Comparison of ENCODE assay signal across 17 cellular contexts in genomic region chr16:58049697-58050185, GRCh38.
"Had no signal": no experiment of that assay in that cellular context is flagged by ENCODE, and none has a peak within 500 bp of the region (broad histone marks: within the 10 kb centered on the region; RNA-seq: fewer than 3 reads in every experiment).

No MANE protein-coding gene starts in this region.

- H3K27me3 ChIP-seq: colonic mucosa had no signal

- DNase-seq: activated CD4-positive, alpha-beta memory T cell treated with anti-CD3 and anti-CD28 coated beads for 36 hours; activated CD4-positive, alpha-beta T cell treated with anti-CD3 and anti-CD28 coated beads for 36 hours; activated effector memory CD4-positive, alpha-beta T cell treated with anti-CD3 and anti-CD28 coated beads, Interleukin-2, amount 50 U/mL, for 16 hours; activated T-cell treated with anti-CD3 and anti-CD28 coated beads, Interleukin-2, amount 50 U/mL, for 4 hours; central memory CD4-positive, alpha-beta T cell; colonic mucosa; foreskin fibroblast; hypothalamus; midbrain; naive B cell; small intestine; stimulated activated naive CD8-positive, alpha-beta T cell treated with anti-CD3 and anti-CD28 coated beads, Interleukin-15, Interleukin-2, amounts not matched to agents 100 U/mL and 50 U/mL, for 24 hours; T-helper 17 cell; trophoblast cell; WERI-Rb-1 had no signal

- FAIRE-seq: small intestine had no signal

- H3K4me1 ChIP-seq: colonic mucosa had no signal

- H3K9me3 Mint-ChIP-seq: activated CD4-positive, alpha-beta memory T cell treated with anti-CD3 and anti-CD28 coated beads for 36 hours; activated naive CD4-positive, alpha-beta T cell treated with anti-CD3 and anti-CD28 coated beads, Interleukin-2, amount 50 U/mL, for 24 hours; activated T-cell treated with anti-CD3 and anti-CD28 coated beads, Interleukin-2, amount 50 U/mL, for 4 hours had no signal

- H3K27ac Mint-ChIP-seq: activated CD4-positive, alpha-beta memory T cell treated with anti-CD3 and anti-CD28 coated beads for 36 hours; activated CD4-positive, alpha-beta T cell treated with anti-CD3 and anti-CD28 coated beads for 36 hours; activated naive CD4-positive, alpha-beta T cell treated with anti-CD3 and anti-CD28 coated beads, Interleukin-2, amount 50 U/mL, for 24 hours; T-helper 17 cell had no signal

- H3K4me3 ChIP-seq: colonic mucosa, lung had no signal

- H3K27me3 Mint-ChIP-seq: activated CD4-positive, alpha-beta memory T cell treated with anti-CD3 and anti-CD28 coated beads for 36 hours; activated CD4-positive, alpha-beta T cell treated with anti-CD3 and anti-CD28 coated beads for 36 hours; activated naive CD4-positive, alpha-beta T cell treated with anti-CD3 and anti-CD28 coated beads, Interleukin-2, amount 50 U/mL, for 24 hours; T-helper 17 cell had no signal

- H3K9me3 ChIP-seq: colonic mucosa had no signal

- H3K36me3 ChIP-seq: colonic mucosa, WERI-Rb-1 had no signal

- ATAC-seq: activated CD4-positive, alpha-beta T cell treated with anti-CD3 and anti-CD28 coated beads for 36 hours; activated T-cell treated with anti-CD3 and anti-CD28 coated beads, Interleukin-2, amount 50 U/mL, for 4 hours; stimulated activated naive CD8-positive, alpha-beta T cell treated with anti-CD3 and anti-CD28 coated beads, Interleukin-15, Interleukin-2, amounts not matched to agents 100 U/mL and 50 U/mL, for 24 hours; T-helper 17 cell had no signal

- H3K4me1 Mint-ChIP-seq: activated CD4-positive, alpha-beta T cell treated with anti-CD3 and anti-CD28 coated beads for 36 hours; activated naive CD4-positive, alpha-beta T cell treated with anti-CD3 and anti-CD28 coated beads, Interleukin-2, amount 50 U/mL, for 24 hours; naive B cell; T-helper 17 cell had no signal

- H3K4me3 Mint-ChIP-seq: activated CD4-positive, alpha-beta memory T cell treated with anti-CD3 and anti-CD28 coated beads for 36 hours; activated CD4-positive, alpha-beta T cell treated with anti-CD3 and anti-CD28 coated beads for 36 hours; activated naive CD4-positive, alpha-beta T cell treated with anti-CD3 and anti-CD28 coated beads, Interleukin-2, amount 50 U/mL, for 24 hours; activated T-cell treated with anti-CD3 and anti-CD28 coated beads, Interleukin-2, amount 50 U/mL, for 4 hours; naive B cell; T-helper 17 cell had no signal

- H3K27ac ChIP-seq: colonic mucosa, WERI-Rb-1 had no signal

- H3K36me3 Mint-ChIP-seq: activated CD4-positive, alpha-beta memory T cell treated with anti-CD3 and anti-CD28 coated beads for 36 hours; activated naive CD4-positive, alpha-beta T cell treated with anti-CD3 and anti-CD28 coated beads, Interleukin-2, amount 50 U/mL, for 24 hours; naive B cell had no signal
